Comparison of ENCODE assay signal across 8 cellular contexts in genomic region chr16:53130193-53131049, GRCh38.
DNase-seq lines count a peak whose midpoint lies in the region; ATAC-seq, FAIRE-seq and TF ChIP-seq lines count a peak whose summit lies in the region.

No MANE protein-coding gene starts in this region.

- no peaks in the 10 kb centered on the region for H3K9me3 ChIP-seq in pancreas
- no peaks in the 10 kb centered on the region for H3K9me3 ChIP-seq in tibial artery

- no peaks in the 10 kb centered on the region for H3K36me3 ChIP-seq in pancreas
- H3K36me3 ChIP-seq in tibial artery = no peaks in the 10 kb centered on the region

- ATAC-seq in HG02642 (IDR thresholded peaks at IDR 0.05; ENCODE audit: poor library complexity, unreplicated experiment) (peak; percentile 86), SK-N-SH treated with all-trans-retinoic acid at 6 μM for 48 hours (peak; percentile 94), Right ventricle myocardium superior (ENCODE audit: poor library complexity) (peak; percentile 93), pancreas (peak; percentile 87 to 94 (median 88))

- H3K4me1 ChIP-seq in pancreas (peaks cover 0 to 14% (median 13%) of the 10 kb centered on the region in 3 donors), tibial artery (peaks cover 0 to 40% (median 22%) of the 10 kb centered on the region in 4 donors)

- peak overlapping the region; percentile 83 for H3K4me3 ChIP-seq in GM12865 (ENCODE audit: low read depth, low read length)
- peak overlapping the region; percentile 52 to 82 (median 70) for H3K4me3 ChIP-seq in pancreas
- peak overlapping the region; percentile 67 to 76 for H3K4me3 ChIP-seq in tibial artery

- H3K4me3 Mint-ChIP-seq in activated naive CD8-positive, alpha-beta T cell treated with anti-CD3 and anti-CD28 coated beads for 36 hours = peak overlapping the region; percentile 79

- peaks cover 3% of the 10 kb centered on the region for H3K27me3 Mint-ChIP-seq in activated naive CD8-positive, alpha-beta T cell treated with anti-CD3 and anti-CD28 coated beads for 36 hours

- FAIRE-seq in pancreas (lab: Jason Lieb, UNC) = no peak

- H3K36me3 Mint-ChIP-seq in activated naive CD8-positive, alpha-beta T cell treated with anti-CD3 and anti-CD28 coated beads for 36 hours = peaks cover 8% of the 10 kb centered on the region

- intact Hi-C loops in Right ventricle myocardium superior (cut with DNase I) (loop anchor here (2.0 to 10.0 kb wide), 2 partner anchors 74 to 76 kb away; partner anchors contain the start of gene CHD9), pancreas (cut with DNase I) (loop anchor here in 1 of 3 donors (10.0 kb wide), 1 partner anchor 74 kb away; no protein-coding TSS in a partner anchor), tibial artery (cut with DNase I; ENCODE audit: low total_unique reads) (loop anchor here (2.0 kb wide), 2 partner anchors 40 to 76 kb away; partner anchors contain the start of gene CHD9)

- no peaks in the 10 kb centered on the region for H3K9me3 Mint-ChIP-seq in activated naive CD8-positive, alpha-beta T cell treated with anti-CD3 and anti-CD28 coated beads for 36 hours

- peaks cover 9% of the 10 kb centered on the region for H3K4me1 Mint-ChIP-seq in activated naive CD8-positive, alpha-beta T cell treated with anti-CD3 and anti-CD28 coated beads for 36 hours

- TF ChIP-seq CTCF in GM12865 (IDR thresholded peaks at IDR 0.05; ENCODE audit: insufficient read depth, low read depth, low read length, missing control alignments) (peak; percentile 66), pancreas (IDR thresholded peaks at IDR 0.05) (peak; percentile 41 to 60 (median 49)), tibial artery (IDR thresholded peaks at IDR 0.05) (peak; percentile 57 to 91)

- peak; percentile 97 for DNase-seq in GM12865 (ENCODE audit: low read depth)
- DNase-seq in NCI-H1092 treated with DMSO at 0.1 percent for 48 hours (lab: John Stamatoyannopoulos, UW) = peak; percentile 96
- peak; percentile 94 for DNase-seq in activated naive CD8-positive, alpha-beta T cell treated with anti-CD3 and anti-CD28 coated beads for 36 hours
- DNase-seq in Right ventricle myocardium superior = peak; percentile 98
- DNase-seq in pancreas = peak; percentile 95 to 98 (median 97)
- DNase-seq in tibial artery = peak; percentile 96 to 99

- 1% methylated on average over 37 to 109 of the region's 109 CpGs for WGBS in pancreas, 2 donors

- H3K27me3 ChIP-seq in pancreas (no peaks in the 10 kb centered on the region), tibial artery (no peaks in the 10 kb centered on the region)

- peak overlapping the region; percentile 91 to 97 (median 94) for H3K27ac ChIP-seq in pancreas
- H3K27ac ChIP-seq in tibial artery = peak overlapping the region; percentile 87 to 88

- H3K27ac Mint-ChIP-seq in activated naive CD8-positive, alpha-beta T cell treated with anti-CD3 and anti-CD28 coated beads for 36 hours = peak overlapping the region; percentile 74

TF ChIP-seq in SK-N-SH treated with all-trans-retinoic acid at 6 μM for 48 hours, 23 proteins besides CTCF, POLR2A, EP300 and RAD21:
- TF ChIP-seq PPARA (CRISPR knock-in tag; IDR thresholded peaks at IDR 0.05; ENCODE audit: borderline replicate concordance) (no peak), ZC3H10 (CRISPR knock-in tag; IDR thresholded peaks at IDR 0.05) (no peak), ISL1 (CRISPR knock-in tag; IDR thresholded peaks at IDR 0.05) (no peak), CSDC2 (CRISPR knock-in tag; IDR thresholded peaks at IDR 0.05) (no peak), ZNF8 (CRISPR knock-in tag; IDR thresholded peaks at IDR 0.05) (no peak), POU6F1 (CRISPR knock-in tag; IDR thresholded peaks at IDR 0.05; ENCODE audit: borderline replicate concordance, low read depth) (no peak), ZNF70 (CRISPR knock-in tag; IDR thresholded peaks at IDR 0.05) (no peak), ESRRG (CRISPR knock-in tag; IDR thresholded peaks at IDR 0.05) (no peak), TOX (CRISPR knock-in tag; IDR thresholded peaks at IDR 0.05; ENCODE audit: borderline replicate concordance) (no peak), ZFP30 (CRISPR knock-in tag; IDR thresholded peaks at IDR 0.05) (no peak), OSR1 (CRISPR knock-in tag; IDR thresholded peaks at IDR 0.05) (no peak), CSRNP3 (CRISPR knock-in tag; IDR thresholded peaks at IDR 0.05) (no peak), PATZ1 (CRISPR knock-in tag; IDR thresholded peaks at IDR 0.05; ENCODE audit: borderline replicate concordance) (no peak), TCF4 (CRISPR knock-in tag; IDR thresholded peaks at IDR 0.05; ENCODE audit: borderline replicate concordance) (no peak), RARB (CRISPR knock-in tag; IDR thresholded peaks at IDR 0.05) (no peak), ARNTL (CRISPR knock-in tag; IDR thresholded peaks at IDR 0.05; ENCODE audit: borderline replicate concordance, low read depth) (no peak), ZNF565 (CRISPR knock-in tag; conservative IDR thresholded peaks at IDR 0.05; ENCODE audit: low read depth) (no peak), BACH2 (CRISPR knock-in tag; IDR thresholded peaks at IDR 0.05; ENCODE audit: borderline replicate concordance) (no peak), GLIS3 (CRISPR knock-in tag; IDR thresholded peaks at IDR 0.05) (no peak; the same call in 1 of the 2 replicates)

Comparison
In these comparisons a context has a peak if more than half of its experiments do, and no peak if none do; other contexts are left out.
1. Peak in every context shown above with its lines: DNase-seq, ATAC-seq, H3K4me3 ChIP-seq and H3K27ac ChIP-seq.